Comparison of ENCODE assay signal across 10 cellular contexts in the genomic region with DNA sequence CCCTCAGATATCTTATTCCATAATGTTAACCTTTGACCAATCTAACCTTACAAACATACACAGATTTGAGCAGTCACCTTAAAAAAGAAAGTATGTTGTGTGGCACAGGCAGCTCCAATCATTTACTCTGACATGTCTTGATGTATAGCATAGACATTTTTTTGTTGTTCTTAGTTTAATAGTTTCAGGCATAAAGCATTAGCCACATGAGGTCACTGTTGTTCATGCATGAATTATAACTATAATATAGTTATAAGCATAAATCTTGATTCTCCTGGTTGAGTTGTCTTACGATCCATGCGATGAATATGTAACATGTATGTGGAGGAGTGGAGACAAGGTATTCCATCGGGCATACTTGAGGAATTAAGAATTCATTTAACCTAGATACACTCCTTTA. TPM values are rescaled to one million over a fixed set of nuclear protein-coding genes. Genes with fewer than 3 reads are reported as not detected.
A peak's percentile ranks its signal among the peaks of the same experiment; 100 is the strongest.
DNase-seq lines count a peak whose midpoint lies in the region; ATAC-seq, FAIRE-seq and TF ChIP-seq lines count a peak whose summit lies in the region.
"Had no signal": no experiment of that assay in that cellular context is flagged by ENCODE, and none has a peak within 500 bp of the region (broad histone marks: within the 10 kb centered on the region; RNA-seq: fewer than 3 reads in every experiment).

No MANE protein-coding gene starts in this region.

- H3K4me1 ChIP-seq in A673 (ENCODE audit: insufficient read depth, low read length, poor library complexity, severe bottlenecking) (peaks cover 22% of the 10 kb centered on the region), HCT116 (ENCODE audit: control insufficient read depth in 1 of 2, insufficient read depth in 2 of 2, low read length in 2 of 2) (no peaks in the 10 kb centered on the region), endothelial cell of umbilical vein (ENCODE audit: control insufficient read depth, extremely low read depth, insufficient read depth, low read length) (no peaks in the 10 kb centered on the region)

- no peaks in the 10 kb centered on the region for H3K36me3 ChIP-seq in A673 (ENCODE audit: insufficient read depth, low read length, poor library complexity, severe bottlenecking)
- no peaks in the 10 kb centered on the region for H3K36me3 ChIP-seq in HCT116 (ENCODE audit: control insufficient read depth in 1 of 2, insufficient read depth in 2 of 2, low read length in 2 of 2)
- H3K36me3 ChIP-seq in endothelial cell of umbilical vein (ENCODE audit: control insufficient read depth in 2 of 2, extremely low read depth in 1 of 2, insufficient read depth in 2 of 2, low read length in 2 of 2): no peaks in the 10 kb centered on the region

- no peak for TF ChIP-seq POLR2A in HCT116 (IDR thresholded peaks at IDR 0.05; ENCODE audit: borderline replicate concordance, extremely low read depth, insufficient read depth, insufficient read length)
- no peak for TF ChIP-seq POLR2A in endothelial cell of umbilical vein (IDR thresholded peaks at IDR 0.05; ENCODE audit: low read depth, low read length)

- RAD21 ChIA-PET in HCT116 (lab: Charles Lee; ENCODE audit: low non-redundant PET in 1 of 2, low total read pairs in 2 of 2, uncharacterized antibody in 2 of 2, unreplicated experiment in 2 of 2): no interaction called here

- no peaks in the 10 kb centered on the region for H3K9me1 ChIP-seq in endothelial cell of umbilical vein (replicated peaks; ENCODE audit: control insufficient read depth, extremely low read depth, insufficient read depth, low read length)

- CTCF ChIA-PET in A673 (lab: Charles Lee): no interaction called here
- CTCF ChIA-PET in HCT116 (lab: Charles Lee): no interaction called here
- CTCF ChIA-PET in endothelial cell of umbilical vein (lab: Charles Lee): interaction anchor here (1.0 to 2.2 kb wide), 7 partner anchors 11 to 1081 kb away, joined by 3 to 24 read pairs (median 7); no protein-coding TSS in a partner anchor

- H3K4me2 ChIP-seq in HCT116 (ENCODE audit: low read length): no peak overlapping the region
- no peak overlapping the region for H3K4me2 ChIP-seq in endothelial cell of umbilical vein (ENCODE audit: insufficient read depth, low read length)

- H2AFZ ChIP-seq in HCT116 (ENCODE audit: low read depth, low read length, poor library complexity, severe bottlenecking): no peak overlapping the region
- no peak overlapping the region for H2AFZ ChIP-seq in endothelial cell of umbilical vein (ENCODE audit: low read depth, low read length)

- H3K9me3 ChIP-seq in A673 (ENCODE audit: low read depth, low read length, poor library complexity, severe bottlenecking): no peaks in the 10 kb centered on the region
- H3K9me3 ChIP-seq in HCT116 (ENCODE audit: control insufficient read depth in 1 of 2, insufficient read depth in 1 of 2, low read depth in 1 of 2, low read length in 2 of 2): no peaks in the 10 kb centered on the region
- H3K9me3 ChIP-seq in endothelial cell of umbilical vein (replicated peaks; ENCODE audit: control insufficient read depth, insufficient read depth, low read length): no peaks in the 10 kb centered on the region

- ATAC-seq in HCT116: no peak
- ATAC-seq in HG03342 (IDR thresholded peaks at IDR 0.05; ENCODE audit: unreplicated experiment): no peak
- ATAC-seq in GM18868 (IDR thresholded peaks at IDR 0.05; ENCODE audit: unreplicated experiment): no peak
- no peak for ATAC-seq in GM19455 (IDR thresholded peaks at IDR 0.05; ENCODE audit: unreplicated experiment)

- H4K20me1 ChIP-seq in HCT116 (ENCODE audit: insufficient read depth) (no peaks in the 10 kb centered on the region), endothelial cell of umbilical vein (replicated peaks; ENCODE audit: control insufficient read depth, extremely low read depth, insufficient read depth, low read length) (no peaks in the 10 kb centered on the region)

- H3K4me3 ChIP-seq in A673 (ENCODE audit: low read depth, low read length, poor library complexity, severe bottlenecking) (no peak overlapping the region), HCT116 (replicated peaks in 1 of 2; ENCODE audit: low read depth in 1 of 2, low read length in 2 of 2) (no peak overlapping the region), endothelial cell of umbilical vein (replicated peaks in 1 of 3; ENCODE audit: insufficient read depth in 1 of 3, low read depth in 1 of 3, low read length in 3 of 3) (no peak overlapping the region)

- POLR2A ChIA-PET in A673 (lab: Charles Lee; ENCODE audit: low non-redundant PET): no interaction called here
- POLR2A ChIA-PET in HCT116 (lab: Charles Lee): no interaction called here
- POLR2A ChIA-PET in endothelial cell of umbilical vein (lab: Charles Lee): no interaction called here

- H3K79me2 ChIP-seq in HCT116 (ENCODE audit: insufficient read depth, low read length): no peaks in the 10 kb centered on the region
- H3K79me2 ChIP-seq in endothelial cell of umbilical vein (ENCODE audit: control insufficient read depth, insufficient read depth, low read length): no peaks in the 10 kb centered on the region

- H3K27me3 ChIP-seq in A673 (replicated peaks; ENCODE audit: insufficient read depth, low read depth, low read length, poor library complexity): no peaks in the 10 kb centered on the region
- peaks cover 19% of the 10 kb centered on the region for H3K27me3 ChIP-seq in HCT116 (ENCODE audit: insufficient read depth, low read length)
- H3K27me3 ChIP-seq in endothelial cell of umbilical vein (ENCODE audit: control insufficient read depth in 2 of 2, insufficient read depth in 2 of 2, low read length in 2 of 2): no peaks in the 10 kb centered on the region

- DNase-seq in A673 (ENCODE audit: low spot score) (peak; percentile 51), HCT116 (ENCODE audit: low read depth, low spot score) (no peak), NCI-H526 (lab: John Stamatoyannopoulos, UW) (peak; percentile 20 to 58), endothelial cell of umbilical vein (ENCODE audit: low read depth, low spot score) (peak; percentile 46), activated gamma-delta T cell (lab: John Stamatoyannopoulos, UW) (no peak)
- DNase-seq: NCI-H82, nucleus accumbens had no signal

- intact Hi-C loops in A673 (cut with micrococcal nuclease; ENCODE audit: unreplicated experiment) (loop anchor here (2.0 kb wide), 1 partner anchor 1019 kb away; no protein-coding TSS in a partner anchor), HCT116 (cut with micrococcal nuclease) (no loop called here), endothelial cell of umbilical vein (cut with micrococcal nuclease) (loop anchor here (1.0 to 2.0 kb wide), 3 partner anchors 189 to 1077 kb away; no protein-coding TSS in a partner anchor)

- no TSS peak for BruUV-seq in A673 (replicated peaks; lab: Mats Ljungman, UMichigan)
- no TSS peak for BruUV-seq in HCT116 (replicated peaks; lab: Mats Ljungman, UMichigan)
- BruUV-seq in endothelial cell of umbilical vein (replicated peaks; lab: Mats Ljungman, UMichigan): no TSS peak

- no peak for FAIRE-seq in endothelial cell of umbilical vein (lab: Jason Lieb, UNC)

- dilution Hi-C loops in endothelial cell of umbilical vein (cut with MboI; ENCODE audit: extremely low pct_ligation_motif_present, low sequenced_read_pairs): no loop called here

- no peaks in the 10 kb centered on the region for H3K9me2 ChIP-seq in HCT116 (ENCODE audit: insufficient read depth)

- peak; percentile 40; the same call in 1 of the 2 replicates for TF ChIP-seq RAD21 in HCT116 (IDR thresholded peaks at IDR 0.05; ENCODE audit: low read depth)

- TF ChIP-seq CTCF in A673 (conservative IDR thresholded peaks at IDR 0.05; ENCODE audit: low read depth, low read length): peak; percentile 56
- TF ChIP-seq CTCF in HCT116 (IDR thresholded peaks at IDR 0.05 in 2 of 3, conservative IDR thresholded peaks at IDR 0.05 in 1 of 3; ENCODE audit: borderline replicate concordance in 1 of 3, insufficient read depth in 1 of 3, low read depth in 2 of 3, low read length in 2 of 3): peak in 2 of 3 experiments; percentile 5 to 31; a peak in 2 of 6 replicates
- TF ChIP-seq CTCF in endothelial cell of umbilical vein (IDR thresholded peaks at IDR 0.05; ENCODE audit: extremely low read depth in 1 of 2, insufficient read depth in 1 of 2, low read depth in 1 of 2, low read length in 2 of 2): peak in 1 of 2 donors; percentile 14

- no peak overlapping the region for H3K27ac ChIP-seq in A673 (ENCODE audit: low read depth, low read length, poor library complexity, severe bottlenecking)
- H3K27ac ChIP-seq in HCT116 (ENCODE audit: low read depth, low read length): no peak overlapping the region
- H3K27ac ChIP-seq in endothelial cell of umbilical vein (ENCODE audit: insufficient read depth, low read depth, low read length): no peak overlapping the region

- no peak overlapping the region for H3K9ac ChIP-seq in HCT116 (ENCODE audit: low read length)
- H3K9ac ChIP-seq in endothelial cell of umbilical vein (replicated peaks; ENCODE audit: extremely low read depth, insufficient read depth, low read length): no peak overlapping the region

TF ChIP-seq in HCT116, 20 proteins besides CTCF, POLR2A, EP300 and RAD21 (continues in another document):
- TF ChIP-seq SIN3A (IDR thresholded peaks at IDR 0.05; ENCODE audit: low read depth) (no peak), ELF1 (IDR thresholded peaks at IDR 0.05; ENCODE audit: borderline replicate concordance, low read depth) (no peak), SRF (IDR thresholded peaks at IDR 0.05; ENCODE audit: low read depth) (no peak), POLR2AphosphoS5 (IDR thresholded peaks at IDR 0.05; ENCODE audit: low read depth, low read length) (no peak), SP1 (IDR thresholded peaks at IDR 0.05; ENCODE audit: low read depth) (no peak), CBX3 (IDR thresholded peaks at IDR 0.05; ENCODE audit: low read depth) (no peak)

TF ChIP-seq in endothelial cell of umbilical vein, 7 proteins besides CTCF, POLR2A, EP300 and RAD21 (continues in another document):
- TF ChIP-seq GATA2 (IDR thresholded peaks at IDR 0.05; ENCODE audit: insufficient read depth, insufficient read length, low read depth, low read length): no peak
- TF ChIP-seq, protein P1, sequence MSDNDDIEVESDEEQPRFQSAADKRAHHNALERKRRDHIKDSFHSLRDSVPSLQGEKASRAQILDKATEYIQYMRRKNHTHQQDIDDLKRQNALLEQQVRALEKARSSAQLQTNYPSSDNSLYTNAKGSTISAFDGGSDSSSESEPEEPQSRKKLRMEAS (IDR thresholded peaks at IDR 0.05; ENCODE audit: insufficient read depth, insufficient read length): no peak

RNA-seq across cellular contexts. Expression of gene NKAIN2, which starts 26.1 kb away (rescaled TPM):
- total RNA-seq in A673 (2021) (1.2 and 2.2 TPM in 2 replicates), HCT116 (2021; ENCODE audit: unreplicated experiment) (not detected), endothelial cell of umbilical vein (2.1 TPM in 1 of 2 replicates, not detected in the other)
- polyA plus RNA-seq in HCT116 (2012): 0.01 TPM in 1 of 2 replicates, not detected in the other
- polyA plus RNA-seq in endothelial cell of umbilical vein: 0.03 and 0.08 TPM in 2 replicates
- 0.03 TPM in 1 of 2 replicates, not detected in the other for polyA plus RNA-seq in endothelial cell of umbilical vein (2011; cell fraction: cytosol; rRNA removed)
- not detected in 2 replicates for polyA plus RNA-seq in endothelial cell of umbilical vein (2011; cell fraction: nucleus; rRNA removed)
- polyA plus RNA-seq in endothelial cell of umbilical vein (2012): not detected in 2 replicates
- 0.13 TPM in 1 of 2 replicates, not detected in the other for polyA minus RNA-seq in endothelial cell of umbilical vein
- not detected for polyA minus RNA-seq in endothelial cell of umbilical vein (2011; cell fraction: cytosol; rRNA and poly(A)+ RNA removed)
- polyA minus RNA-seq in endothelial cell of umbilical vein (2011; cell fraction: nucleus; rRNA and poly(A)+ RNA removed): 0.38 TPM in 1 of 2 replicates, not detected in the other

Comparison
In these comparisons a context has a peak if more than half of its experiments do, and no peak if none do; other contexts are left out.
1. DNase-seq: peak in A673 (single experiment), NCI-H526 (2 of 2) and endothelial cell of umbilical vein (single experiment); none in HCT116 (single experiment) and activated gamma-delta T cell (single experiment).